Comparison of ENCODE assay signal across 7 cellular contexts in genomic region chr16:10256855-10257641, GRCh38.
DNase-seq lines count a peak whose midpoint lies in the region; ATAC-seq and TF ChIP-seq lines count a peak whose summit lies in the region.

No MANE protein-coding gene starts in this region.

- H3K9me3 ChIP-seq in liver (ENCODE audit: control insufficient read depth in 4 of 4, low read length in 3 of 4), result no peaks in the 10 kb centered on the region

- H3K27ac ChIP-seq in VCaP (no peak overlapping the region), liver (ENCODE audit: low read depth in 1 of 2, low read length in 2 of 2) (peak overlapping the region; percentile 69 to 71)

- 9% methylated on average over 15 of the region's 15 CpGs for WGBS in liver

- TF ChIP-seq RAD21 in Ishikawa (IDR thresholded peaks at IDR 0.05; ENCODE audit: low read depth) (peak; percentile 85), liver (IDR thresholded peaks at IDR 0.05) (peak; percentile 88)

- no peaks in the 10 kb centered on the region for H3K27me3 ChIP-seq in liver (ENCODE audit: control insufficient read depth in 4 of 4, insufficient read depth in 4 of 4, low read length in 3 of 4)

- H3K9ac ChIP-seq in liver (ENCODE audit: low read depth in 1 of 2, low read length in 2 of 2), result peak overlapping the region; percentile 12 to 30

- no peaks in the 10 kb centered on the region for H3K36me3 ChIP-seq in liver (ENCODE audit: control insufficient read depth in 4 of 4, insufficient read depth in 3 of 4, low read depth in 1 of 4, low read length in 3 of 4)

- no peak for TF ChIP-seq EP300 in Ishikawa (IDR thresholded peaks at IDR 0.05; ENCODE audit: borderline replicate concordance)

- H3K4me1 ChIP-seq in liver (ENCODE audit: control insufficient read depth in 4 of 4, insufficient read depth in 4 of 4, low read length in 3 of 4), result peaks cover 5 to 11% (median 9%) of the 10 kb centered on the region in 4 donors

- ATAC-seq in HG02610 (IDR thresholded peaks at IDR 0.05; ENCODE audit: unreplicated experiment), result no peak

- H3K4me3 ChIP-seq in GM12875 (ENCODE audit: low read depth, low read length) (no peak overlapping the region), liver (ENCODE audit: low read depth in 1 of 3, low read length in 3 of 3) (peak overlapping the region; percentile 29 to 57 (median 43))

- TF ChIP-seq CTCF in GM12875 (IDR thresholded peaks at IDR 0.05; ENCODE audit: borderline replicate concordance, insufficient read depth, low read depth, low read length) (peak; percentile 88), VCaP (conservative IDR thresholded peaks at IDR 0.05) (peak; percentile 66), liver (IDR thresholded peaks at IDR 0.05; ENCODE audit: low read depth, low read length, missing input control) (peak; percentile 86)

- peak; percentile 42 to 55 for DNase-seq in T47D (ENCODE audit: low read depth in 1 of 2, low spot score in 1 of 2)
- peak; percentile 1 to 3 for DNase-seq in stimulated activated CD8-positive, alpha-beta memory T cell treated with anti-CD3 and anti-CD28 coated beads, Interleukin-15, amount 100 ng/mL, for 4 hours (ENCODE audit: low read depth in 2 of 2)

- in situ Hi-C loops in T47D (cut with HindIII; ENCODE audit: low pct_unique_long_range_greater_than_20kb, low sequenced_read_pairs), result no loop called here

TF ChIP-seq in Ishikawa, 13 proteins besides CTCF, POLR2A, EP300 and RAD21:
- TF ChIP-seq TEAD4 (IDR thresholded peaks at IDR 0.05) (no peak), MAX (IDR thresholded peaks at IDR 0.05) (no peak), TCF12 (IDR thresholded peaks at IDR 0.05; ENCODE audit: low read depth) (no peak), CEBPB (IDR thresholded peaks at IDR 0.05) (no peak), USF1 (IDR thresholded peaks at IDR 0.05) (no peak), ZBTB7A (IDR thresholded peaks at IDR 0.05; ENCODE audit: low read depth) (no peak), REST (IDR thresholded peaks at IDR 0.05; ENCODE audit: low read depth) (no peak), NFIC (IDR thresholded peaks at IDR 0.05) (no peak), FOXM1 (IDR thresholded peaks at IDR 0.05; ENCODE audit: borderline replicate concordance, low read depth) (no peak), YY1 (IDR thresholded peaks at IDR 0.05; ENCODE audit: low read depth) (no peak), TAF1 (IDR thresholded peaks at IDR 0.05; ENCODE audit: low read depth) (no peak), CREB1 (IDR thresholded peaks at IDR 0.05; ENCODE audit: low read depth) (no peak), EGR1 (IDR thresholded peaks at IDR 0.05) (no peak)

TF ChIP-seq in liver, 16 proteins besides CTCF, POLR2A, EP300 and RAD21:
- TF ChIP-seq SP1 (IDR thresholded peaks at IDR 0.05), result peak; percentile 71
- TF ChIP-seq TAF1 (conservative IDR thresholded peaks at IDR 0.05), result no peak
- TF ChIP-seq MAX (IDR thresholded peaks at IDR 0.05), result no peak
- no peak for TF ChIP-seq HNF4G (IDR thresholded peaks at IDR 0.05)
- peak in 1 of 2 donors; percentile 10 for TF ChIP-seq EGR1 (IDR thresholded peaks at IDR 0.05; ENCODE audit: low read depth in 2 of 2)
- no peak for TF ChIP-seq GABPA (IDR thresholded peaks at IDR 0.05 in 1 of 2, conservative IDR thresholded peaks at IDR 0.05 in 1 of 2)
- peak; percentile 55 to 70 for TF ChIP-seq HNF4A (conservative IDR thresholded peaks at IDR 0.05)
- TF ChIP-seq RXRA (IDR thresholded peaks at IDR 0.05), result peak in 1 of 2 donors; percentile 80
- peak; percentile 49 for TF ChIP-seq ZBTB33 (IDR thresholded peaks at IDR 0.05)
- TF ChIP-seq ATF3 (IDR thresholded peaks at IDR 0.05), result no peak
- TF ChIP-seq REST (IDR thresholded peaks at IDR 0.05), result peak; percentile 30
- TF ChIP-seq FOXA2 (IDR thresholded peaks at IDR 0.05), result peak; percentile 84
- TF ChIP-seq NR2F2 (IDR thresholded peaks at IDR 0.05), result no peak
- no peak for TF ChIP-seq JUND (IDR thresholded peaks at IDR 0.05)
- TF ChIP-seq FOXA1 (IDR thresholded peaks at IDR 0.05), result peak; percentile 14
- TF ChIP-seq YY1 (IDR thresholded peaks at IDR 0.05), result peak; percentile 35
